29 cellular contexts compared by ENCODE assay signal in the genomic region with DNA sequence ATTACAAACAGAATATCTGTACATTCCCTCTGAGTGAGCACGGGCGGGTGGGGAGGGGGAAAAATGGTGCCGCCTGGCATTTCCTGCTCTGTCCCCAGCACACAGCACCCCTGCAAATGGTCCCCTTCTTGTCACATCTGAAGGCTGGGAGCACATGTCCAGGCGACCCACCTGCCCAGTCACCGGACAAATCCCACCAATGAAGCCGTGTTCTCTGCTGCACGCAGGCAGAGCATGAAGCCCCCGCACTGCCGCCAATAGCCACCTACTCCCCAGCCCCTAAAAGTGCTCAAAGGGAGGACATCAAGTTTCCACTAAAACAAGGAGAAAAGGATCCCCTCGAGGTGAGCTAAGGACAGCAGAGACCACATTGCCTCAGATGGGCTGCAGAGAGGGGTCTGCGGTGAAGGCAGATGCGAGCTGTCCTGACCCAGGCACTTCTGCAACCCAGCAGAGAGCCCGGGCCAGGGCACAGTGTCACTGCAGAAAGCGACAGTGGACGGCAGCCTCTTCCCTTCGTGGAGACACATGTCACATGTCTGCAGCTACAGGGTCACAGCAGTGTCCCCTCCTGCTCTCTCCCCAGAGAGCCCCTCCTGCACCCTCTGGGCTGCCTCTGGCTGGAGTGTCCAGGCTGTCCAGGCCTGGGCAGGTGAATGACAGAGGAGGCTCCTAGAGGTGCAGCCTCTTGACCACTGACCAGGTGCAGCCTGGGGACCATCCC.
"Had no signal": no experiment of that assay in that cellular context is flagged by ENCODE, and none has a peak within 500 bp of the region (broad histone marks: within the 10 kb centered on the region; RNA-seq: fewer than 3 reads in every experiment).

No MANE protein-coding gene starts in this region.

- DNase-seq: activated CD4-positive, alpha-beta memory T cell treated with anti-CD3 and anti-CD28 coated beads for 36 hours; activated CD4-positive, alpha-beta T cell treated with anti-CD3 and anti-CD28 coated beads, Interleukin-2, amount 10 ng/mL, durations not matched to agents 24 days and 14 days; activated naive CD4-positive, alpha-beta T cell treated with Interleukin-2 at 50 U/mL for 16 hours; activated naive CD8-positive, alpha-beta T cell treated with anti-CD3 and anti-CD28 coated beads, Interleukin-2, amount 10 ng/mL, durations not matched to agents 7 days and 5 days; activated T-cell treated with anti-CD3 and anti-CD28 coated beads, Interleukin-2, amount 50 U/mL, for 48 hours; effector memory CD4-positive, alpha-beta T cell; islet precursor cell; left cardiac atrium; left ventricle myocardium superior; mammary epithelial cell; midbrain; naive thymus-derived CD4-positive, alpha-beta T cell; nucleus accumbens; stimulated activated naive CD4-positive, alpha-beta T cell treated with Interleukin-2 at 50 U/mL for 16 hours; T-helper 1 cell; testis; trophoblast cell had no signal

- H3K4me3 ChIP-seq: ascending aorta, cardiac muscle cell, coronary artery, dorsolateral prefrontal cortex, hepatocyte, pancreas, right atrium auricular region, spleen, testis had no signal

- H3K9me3 ChIP-seq: ascending aorta, pancreas, spleen, testis had no signal

- H3K4me1 ChIP-seq: ascending aorta, pancreas, right atrium auricular region, spleen, testis had no signal

- FAIRE-seq: frontal cortex, pancreas had no signal

- H3K4me2 ChIP-seq: hepatocyte had no signal

- ATAC-seq: left ventricle myocardium superior; naive thymus-derived CD4-positive, alpha-beta T cell; pancreas had no signal

- H3K27ac Mint-ChIP-seq: activated CD4-positive, alpha-beta memory T cell treated with anti-CD3 and anti-CD28 coated beads for 36 hours; activated CD4-positive, alpha-beta T cell treated with anti-CD3 and anti-CD28 coated beads, Interleukin-2, amount 10 ng/mL, durations not matched to agents 24 days and 14 days; activated naive CD8-positive, alpha-beta T cell treated with anti-CD3 and anti-CD28 coated beads, Interleukin-2, amount 10 ng/mL, durations not matched to agents 7 days and 5 days; activated T-helper 2 cell treated with anti-CD3 and anti-CD28 coated beads, Interferon-gamma antibody, Interleukin-2, Interleukin-4, amounts not matched to agents 10 μg/mL and 5 μg/mL and 100 μg/mL, durations not matched to agents 14 hours and 24 hours and 36 hours; brain; naive thymus-derived CD4-positive, alpha-beta T cell; T-helper 2 cell treated with Interferon-gamma antibody and Interleukin-4, amounts not matched to agents 5 μg/mL and 100 μg/mL, for 36 hours had no signal

- H2AFZ ChIP-seq: hepatocyte had no signal

- H3K4me3 Mint-ChIP-seq: activated CD4-positive, alpha-beta memory T cell treated with anti-CD3 and anti-CD28 coated beads for 36 hours; activated CD4-positive, alpha-beta T cell treated with anti-CD3 and anti-CD28 coated beads, Interleukin-2, amount 10 ng/mL, durations not matched to agents 24 days and 14 days; activated naive CD8-positive, alpha-beta T cell treated with anti-CD3 and anti-CD28 coated beads, Interleukin-2, amount 10 ng/mL, durations not matched to agents 7 days and 5 days; brain; naive thymus-derived CD4-positive, alpha-beta T cell; T-helper 2 cell treated with Interferon-gamma antibody and Interleukin-4, amounts not matched to agents 5 μg/mL and 100 μg/mL, for 36 hours had no signal

- H3K27ac ChIP-seq: ascending aorta, cardiac muscle cell, coronary artery, dorsolateral prefrontal cortex, hepatocyte, pancreas, right atrium auricular region, spleen, testis had no signal

- H3K36me3 ChIP-seq: ascending aorta, cardiac muscle cell, pancreas, right atrium auricular region, spleen had no signal

- H3K36me3 Mint-ChIP-seq: activated CD4-positive, alpha-beta memory T cell treated with anti-CD3 and anti-CD28 coated beads for 36 hours; activated naive CD8-positive, alpha-beta T cell treated with anti-CD3 and anti-CD28 coated beads, Interleukin-2, amount 10 ng/mL, durations not matched to agents 7 days and 5 days; brain; naive thymus-derived CD4-positive, alpha-beta T cell had no signal

- H3K9me3 Mint-ChIP-seq: activated CD4-positive, alpha-beta memory T cell treated with anti-CD3 and anti-CD28 coated beads for 36 hours; activated CD4-positive, alpha-beta T cell treated with anti-CD3 and anti-CD28 coated beads, Interleukin-2, amount 10 ng/mL, durations not matched to agents 24 days and 14 days; activated naive CD8-positive, alpha-beta T cell treated with anti-CD3 and anti-CD28 coated beads, Interleukin-2, amount 10 ng/mL, durations not matched to agents 7 days and 5 days; activated T-helper 2 cell treated with anti-CD3 and anti-CD28 coated beads, Interferon-gamma antibody, Interleukin-2, Interleukin-4, amounts not matched to agents 10 μg/mL and 5 μg/mL and 100 μg/mL, durations not matched to agents 14 hours and 24 hours and 36 hours; naive thymus-derived CD4-positive, alpha-beta T cell; T-helper 2 cell treated with Interferon-gamma antibody and Interleukin-4, amounts not matched to agents 5 μg/mL and 100 μg/mL, for 36 hours had no signal

- H3K79me2 ChIP-seq: hepatocyte had no signal

- H3K27me3 ChIP-seq: ascending aorta, cardiac muscle cell, dorsolateral prefrontal cortex, hepatocyte, pancreas, right atrium auricular region, testis had no signal
